In genomic region chr3:179852117-179852886, GRCh38 we compare ENCODE assay signal across 8 cellular contexts.
DNase-seq lines count a peak whose midpoint lies in the region; ATAC-seq, FAIRE-seq and TF ChIP-seq lines count a peak whose summit lies in the region.

No MANE protein-coding gene starts in this region.

- TF ChIP-seq CTCF in MCF 10A (IDR thresholded peaks at IDR 0.05; ENCODE audit: unreplicated experiment), result no peak
- no peak for TF ChIP-seq CTCF in breast epithelium (IDR thresholded peaks at IDR 0.05)
- TF ChIP-seq CTCF in WI38 (IDR thresholded peaks at IDR 0.05; ENCODE audit: low read depth, low read length), result 0 out of 2 replicates have a peak, but pooled peaks have one; percentile 8
- TF ChIP-seq CTCF in osteoblast (IDR thresholded peaks at IDR 0.05; ENCODE audit: extremely low read depth, low read depth, low read length), result peak; percentile 28

- H3K36me3 ChIP-seq in breast epithelium, result no peaks in the 10 kb centered on the region
- H3K36me3 ChIP-seq in osteoblast (ENCODE audit: insufficient read depth, low read length), result no peaks in the 10 kb centered on the region

- TF ChIP-seq POLR2A in breast epithelium (IDR thresholded peaks at IDR 0.05), result no peak

- H3K27ac ChIP-seq in breast epithelium, result no peak overlapping the region
- H3K27ac ChIP-seq in osteoblast (ENCODE audit: low read depth, low read length), result peak overlapping the region; percentile 15

- FAIRE-seq in HTR-8/SVneo (lab: Jason Lieb, UNC), result no peak

- H3K9me3 Mint-ChIP-seq in MCF 10A (ENCODE audit: unreplicated experiment), result peaks cover 7% of the 10 kb centered on the region

- no peak overlapping the region for H3K27ac Mint-ChIP-seq in MCF 10A (ENCODE audit: low read depth, unreplicated experiment)

- H3K79me2 ChIP-seq in osteoblast (ENCODE audit: insufficient read depth, low read length), result no peaks in the 10 kb centered on the region

- no peaks in the 10 kb centered on the region for H3K36me3 Mint-ChIP-seq in MCF 10A (ENCODE audit: insufficient read depth, unreplicated experiment)

- no peak overlapping the region for H3K4me2 ChIP-seq in osteoblast (ENCODE audit: insufficient read depth, low read length)

- no peak overlapping the region for H3K4me3 Mint-ChIP-seq in MCF 10A (ENCODE audit: unreplicated experiment)

- H3K4me3 ChIP-seq in breast epithelium (no peak overlapping the region), WI38 (ENCODE audit: low read depth, low read length) (no peak overlapping the region), osteoblast (ENCODE audit: insufficient read depth, low read length) (no peak overlapping the region)

- H3K27me3 ChIP-seq in breast epithelium (no peaks in the 10 kb centered on the region), osteoblast (ENCODE audit: insufficient read depth, low read length) (no peaks in the 10 kb centered on the region)

- H3K4me1 Mint-ChIP-seq in MCF 10A (ENCODE audit: insufficient read depth, unreplicated experiment), result peaks cover 6% of the 10 kb centered on the region

- POLR2A ChIA-PET in MCF 10A (lab: Yijun Ruan, JAX), result interaction anchor here (0.6 to 0.9 kb wide), 2 partner anchors 22 to 635 kb away, joined by 3 read pairs; no protein-coding TSS in a partner anchor

- DNase-seq in MCF 10A (ENCODE audit: unreplicated experiment), result peak; percentile 20
- DNase-seq in breast epithelium (ENCODE audit: low spot score in 2 of 2), result no peak
- no peak for DNase-seq in osteoblast (ENCODE audit: insufficient read length, low spot score, missing footprints)
- DNase-seq in NCI-H526 (lab: John Stamatoyannopoulos, UW), result no peak
- no peak for DNase-seq in islet precursor cell
- no peak for DNase-seq in HTR-8/SVneo (ENCODE audit: insufficient read length, low spot score)

- no TSS peak for BruUV-seq in MCF 10A (replicated peaks; lab: Mats Ljungman, UMichigan)

- CTCF ChIA-PET in MCF 10A (lab: Yijun Ruan, JAX), result interaction anchor here (1.6 kb wide), 1 partner anchor 10 kb away, joined by 3 read pairs; no protein-coding TSS in a partner anchor

- H4K20me1 ChIP-seq in osteoblast (ENCODE audit: insufficient read depth, low read length), result no peaks in the 10 kb centered on the region

- H3K4me1 ChIP-seq in breast epithelium (no peaks in the 10 kb centered on the region), osteoblast (ENCODE audit: insufficient read depth, low read length) (peaks cover 9% of the 10 kb centered on the region)

- H3K27me3 Mint-ChIP-seq in MCF 10A (ENCODE audit: insufficient read depth, unreplicated experiment), result no peaks in the 10 kb centered on the region

- peak; percentile 79 for ATAC-seq in HG03354 (IDR thresholded peaks at IDR 0.05; ENCODE audit: poor library complexity, severe bottlenecking, unreplicated experiment)

- peak overlapping the region; percentile 39 for H2AFZ ChIP-seq in osteoblast (ENCODE audit: low read length)

- H3K9me3 ChIP-seq in breast epithelium (no peaks in the 10 kb centered on the region), osteoblast (ENCODE audit: low read depth, low read length) (no peaks in the 10 kb centered on the region)

- intact Hi-C loops in MCF 10A (cut with micrococcal nuclease), result no loop called here
- intact Hi-C loops in breast epithelium (cut with DNase I; ENCODE audit: low total_unique reads), result no loop called here

Comparison
In these comparisons a context has a peak if more than half of its experiments do, and no peak if none do; other contexts are left out.
1. CTCF ChIP-seq: peak in WI38 (single experiment) and osteoblast (single experiment); none in MCF 10A (single experiment) and breast epithelium (0 of 3).